10 cellular contexts compared by ENCODE assay signal in the genomic region with DNA sequence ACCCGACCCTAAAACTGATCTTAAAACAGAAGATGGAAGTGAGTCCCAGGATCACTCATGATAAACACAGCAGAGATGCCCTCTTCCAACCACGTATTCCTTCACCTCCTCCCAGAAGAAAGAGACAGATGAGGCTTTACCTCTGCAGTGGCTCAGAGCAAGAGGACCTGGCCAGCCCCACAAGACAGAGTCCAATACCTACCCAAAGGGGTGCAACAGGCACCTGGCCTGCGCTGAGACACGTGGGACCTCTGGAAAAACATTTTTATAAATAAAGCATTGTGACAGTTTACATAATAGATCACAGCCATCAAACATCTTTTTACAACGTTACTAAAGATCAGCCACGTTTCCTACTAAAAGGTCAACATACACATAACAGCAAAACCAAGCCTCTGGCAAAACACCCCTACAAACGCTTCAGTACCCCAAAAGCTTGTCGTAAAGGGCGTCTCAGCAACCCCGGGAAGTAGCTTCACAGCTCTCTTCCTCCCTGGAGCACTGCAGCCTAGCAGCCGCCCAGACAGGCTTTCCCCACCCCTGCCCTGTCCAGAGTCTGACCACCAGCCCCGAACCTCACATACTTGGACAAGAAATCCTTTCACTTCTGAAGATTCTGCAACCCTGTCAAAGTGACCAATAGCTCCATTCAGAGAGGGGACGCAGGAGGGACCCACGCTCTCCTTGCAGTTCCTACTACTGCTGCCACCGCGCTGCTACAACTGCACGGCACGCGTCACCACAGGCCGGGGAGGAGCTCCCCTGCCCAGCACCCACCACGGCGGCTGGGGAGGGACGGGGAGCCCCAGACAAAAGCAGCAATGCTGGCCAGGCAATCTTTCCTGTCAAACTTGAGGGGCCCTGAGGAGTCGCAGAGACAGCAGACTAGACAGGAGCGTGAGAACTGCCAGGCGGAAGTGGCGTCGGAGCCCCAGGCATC. TPM values are rescaled to one million over a fixed set of nuclear protein-coding genes. Genes with fewer than 3 reads are reported as not detected.
DNase-seq lines count a peak whose midpoint lies in the region; TF ChIP-seq lines count a peak whose summit lies in the region.
"Had no signal": no experiment of that assay in that cellular context is flagged by ENCODE, and none has a peak within 500 bp of the region (broad histone marks: within the 10 kb centered on the region; RNA-seq: fewer than 3 reads in every experiment).

No MANE protein-coding gene starts in this region.

- in situ Hi-C loops in KBM-7 (cut with MboI; ENCODE audit: low pct_unique_long_range_greater_than_20kb, low sequenced_read_pairs) = no loop called here

- peak overlapping the region; percentile 74 for H3K9ac ChIP-seq in NT2/D1 (ENCODE audit: insufficient read length, low read depth)
- peak overlapping the region in 1 of 2 donors; percentile 23 for H3K9ac ChIP-seq in duodenal mucosa (ENCODE audit: low read depth in 1 of 2, low read length in 2 of 2)

- BruUV-seq in Caco-2 (replicated peaks; lab: Mats Ljungman, UMichigan) = TSS peak; percentile 47

- H3K4me1 ChIP-seq in Caco-2 (peaks cover 19% of the 10 kb centered on the region), NT2/D1 (ENCODE audit: insufficient read depth, insufficient read length) (peaks cover 18% of the 10 kb centered on the region), duodenal mucosa (ENCODE audit: control insufficient read depth in 1 of 2, insufficient read depth in 2 of 2, low read length in 2 of 2) (peaks cover 28 to 33% of the 10 kb centered on the region in 2 donors)

- H3K4me3 ChIP-seq in Caco-2 (ENCODE audit: low read depth, low read length) = no peak overlapping the region
- no peak overlapping the region for H3K4me3 ChIP-seq in NT2/D1 (ENCODE audit: insufficient read length, low read depth)
- peak overlapping the region; percentile 41 to 64 for H3K4me3 ChIP-seq in duodenal mucosa (ENCODE audit: low read depth in 1 of 2, low read length in 2 of 2)

- no peak for TF ChIP-seq CTCF in Caco-2 (IDR thresholded peaks at IDR 0.05; ENCODE audit: insufficient read depth in 1 of 2, low read depth in 1 of 2, low read length in 1 of 2, severe bottlenecking in 1 of 2, unreplicated experiment in 1 of 2)

- H3K36me3 ChIP-seq in Caco-2 (ENCODE audit: control insufficient read depth, insufficient read depth, low read length) (peaks cover 10% of the 10 kb centered on the region; the same call in 1 of the 2 replicates), NT2/D1 (ENCODE audit: insufficient read depth, insufficient read length, low read length) (peaks cover 34% of the 10 kb centered on the region), duodenal mucosa (ENCODE audit: control insufficient read depth in 1 of 2, insufficient read depth in 2 of 2, low read length in 2 of 2) (peaks cover 0 to 10% of the 10 kb centered on the region in 2 donors)

- DNase-seq in Caco-2 = no peak
- no peak for DNase-seq in NT2/D1 (ENCODE audit: low read depth, low spot score)
- peak in 7 of 10 donors; percentile 35 to 92 (median 50) for DNase-seq in posterior cingulate gyrus
- no peak for DNase-seq in CD1c-positive myeloid dendritic cell (ENCODE audit: extremely low spot score)
- no peak for DNase-seq in erythroblast (lab: John Stamatoyannopoulos, UW)
- DNase-seq in NCI-H1694 treated with DMSO at 0.1 percent for 48 hours (lab: John Stamatoyannopoulos, UW) = no peak
- no peak for DNase-seq in KBM-7
- DNase-seq: activated CD4-positive, alpha-beta T cell treated with anti-CD3 and anti-CD28 coated beads for 1 hour; NCI-H1930 had no signal

- H3K27me3 Mint-ChIP-seq in Caco-2 (ENCODE audit: insufficient read depth, unreplicated experiment) = no peaks in the 10 kb centered on the region

- H3K27me3 ChIP-seq in Caco-2 (replicated peaks; ENCODE audit: control insufficient read depth, insufficient read depth, low read length) = no peaks in the 10 kb centered on the region
- H3K27me3 ChIP-seq in NT2/D1 (ENCODE audit: insufficient read depth, insufficient read length) = no peaks in the 10 kb centered on the region
- H3K27me3 ChIP-seq in duodenal mucosa (ENCODE audit: control insufficient read depth in 1 of 2, insufficient read depth in 2 of 2, low read length in 2 of 2) = no peaks in the 10 kb centered on the region

- H3K36me3 Mint-ChIP-seq in Caco-2 (ENCODE audit: insufficient read depth, unreplicated experiment) = peaks cover 82% of the 10 kb centered on the region

- no peaks in the 10 kb centered on the region for H3K9me3 ChIP-seq in Caco-2
- H3K9me3 ChIP-seq in NT2/D1 (ENCODE audit: insufficient read depth, low read length) = no peaks in the 10 kb centered on the region
- no peaks in the 10 kb centered on the region for H3K9me3 ChIP-seq in duodenal mucosa (ENCODE audit: control insufficient read depth in 1 of 2, low read length in 2 of 2)

- no peaks in the 10 kb centered on the region for H3K9me3 Mint-ChIP-seq in Caco-2 (ENCODE audit: unreplicated experiment)

- no peak overlapping the region for H3K27ac ChIP-seq in duodenal mucosa (ENCODE audit: low read depth, low read length)

- no peak overlapping the region for H3K27ac Mint-ChIP-seq in Caco-2 (ENCODE audit: unreplicated experiment)

- H3K4me1 Mint-ChIP-seq in Caco-2 (ENCODE audit: low read depth, unreplicated experiment) = peaks cover 31% of the 10 kb centered on the region

- H3K4me3 Mint-ChIP-seq in Caco-2 (ENCODE audit: unreplicated experiment) = peak overlapping the region; percentile 76

- intact Hi-C loops in Caco-2 (cut with micrococcal nuclease; ENCODE audit: unreplicated experiment) (loop anchor here (5.0 kb wide), 1 partner anchor 51 kb away; no protein-coding TSS in a partner anchor), posterior cingulate gyrus (cut with DNase I) (loop anchor here (5.0 kb wide), 1 partner anchor 46 kb away; no protein-coding TSS in a partner anchor)

- CTCF ChIA-PET in Caco-2 (lab: Charles Lee) = interaction anchor here (2.7 kb wide), 1 partner anchor 52 kb away, joined by 8 read pairs; no protein-coding TSS in a partner anchor

- POLR2A ChIA-PET in Caco-2 (lab: Charles Lee) = no interaction called here

- no peak for TF ChIP-seq POLR2A in erythroblast (IDR thresholded peaks at IDR 0.05; ENCODE audit: low read length)

RNA-seq across cellular contexts. Expression of gene TAF4, which starts 2.8 kb away (rescaled TPM):
- 94.9 and 98.2 TPM in 2 replicates for total RNA-seq in Caco-2 (2022)

RNA-seq across cellular contexts. Expression of gene LSM14B, which starts 59.3 kb away (rescaled TPM):
- total RNA-seq in Caco-2 (2022) = 143 and 154 TPM in 2 replicates

Comparison
In these comparisons a context has a peak if more than half of its experiments do, and no peak if none do; other contexts are left out.
1. DNase-seq: peak in posterior cingulate gyrus (7 of 10); none in Caco-2 (0 of 2), NT2/D1 (single experiment), CD1c-positive myeloid dendritic cell (single experiment), erythroblast (0 of 2), NCI-H1694 treated with DMSO at 0.1 percent for 48 hours (single experiment) and KBM-7 (single experiment).
2. H3K4me3 ChIP-seq: peak in duodenal mucosa (2 of 2); none in Caco-2 (single experiment) and NT2/D1 (single experiment).